In the genomic region with DNA sequence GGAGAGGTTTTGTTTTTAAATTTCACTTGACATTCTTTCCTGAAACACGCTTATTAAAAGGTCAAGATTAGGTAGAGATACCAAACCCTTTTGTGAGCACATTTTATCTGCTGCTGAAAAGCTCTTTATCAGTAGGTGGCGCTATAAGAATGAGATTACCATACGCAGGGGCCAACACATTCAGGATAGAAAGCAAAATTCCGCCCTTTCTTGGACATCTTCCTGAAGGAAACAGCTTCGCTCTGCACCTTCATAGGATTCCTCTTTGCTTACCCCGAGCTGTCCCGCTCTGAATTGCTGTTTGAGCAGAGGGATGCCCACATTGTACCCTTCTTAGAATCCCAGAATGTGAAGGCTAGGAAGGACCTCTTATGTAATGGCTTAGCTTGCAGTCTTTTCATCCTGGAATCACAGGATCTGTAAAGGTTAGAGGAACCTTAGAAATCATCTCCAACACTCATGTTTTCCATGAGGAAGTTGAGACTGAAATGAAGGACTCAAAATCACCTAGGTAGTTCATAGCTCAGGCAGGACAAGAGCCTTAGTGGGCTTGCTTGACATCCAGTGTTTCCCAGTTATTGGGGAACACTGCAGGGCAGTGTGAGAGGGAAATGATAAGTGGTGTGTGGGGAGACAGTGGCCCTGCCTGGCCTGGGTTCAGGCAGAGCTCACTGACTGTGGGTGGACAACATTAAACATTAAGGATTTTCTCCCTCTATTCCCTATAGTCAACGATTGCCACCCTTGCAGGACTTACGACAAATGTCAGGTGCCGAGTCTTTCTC, we compare ENCODE assay signal across 8 cellular contexts. TPM values are rescaled to one million over a fixed set of nuclear protein-coding genes. Genes with fewer than 3 reads are reported as not detected.
DNase-seq lines count a peak whose midpoint lies in the region; ATAC-seq and TF ChIP-seq lines count a peak whose summit lies in the region.

No MANE protein-coding gene starts in this region.

- H2AFZ ChIP-seq in MM.1S (ENCODE audit: low read length): peak overlapping the region; percentile 54

- peaks cover under 1% of the 10 kb centered on the region for H3K27me3 Mint-ChIP-seq in activated CD4-positive, alpha-beta T cell treated with anti-CD3 and anti-CD28 coated beads, Interleukin-2, amount 10 ng/mL, durations not matched to agents 24 days and 14 days

- H3K9me3 Mint-ChIP-seq in activated CD4-positive, alpha-beta T cell treated with anti-CD3 and anti-CD28 coated beads, Interleukin-2, amount 10 ng/mL, durations not matched to agents 24 days and 14 days: no peaks in the 10 kb centered on the region

- 0 out of 2 replicates have a peak overlapping the region, but pooled peaks have one; percentile 12 for H3K4me2 ChIP-seq in MM.1S (ENCODE audit: low read depth, low read length)

- H4K20me1 ChIP-seq in MM.1S (ENCODE audit: insufficient read depth, low read length): no peaks in the 10 kb centered on the region

- TF ChIP-seq POLR2A in uterus (IDR thresholded peaks at IDR 0.05): no peak

- H3K4me1 ChIP-seq in MM.1S (ENCODE audit: low read length) (no peaks in the 10 kb centered on the region), left lung (no peaks in the 10 kb centered on the region), uterus (no peaks in the 10 kb centered on the region)

- H3K9ac ChIP-seq in MM.1S (ENCODE audit: low read length): no peak overlapping the region

- H3K79me2 ChIP-seq in MM.1S (ENCODE audit: low read length): no peaks in the 10 kb centered on the region

- H3K36me3 Mint-ChIP-seq in activated CD4-positive, alpha-beta T cell treated with anti-CD3 and anti-CD28 coated beads, Interleukin-2, amount 10 ng/mL, durations not matched to agents 24 days and 14 days (ENCODE audit: low read depth): no peaks in the 10 kb centered on the region

- H3K4me3 ChIP-seq in MM.1S (ENCODE audit: low read length): no peak overlapping the region
- no peak overlapping the region for H3K4me3 ChIP-seq in left lung
- H3K4me3 ChIP-seq in uterus: no peak overlapping the region

- TF ChIP-seq CTCF in MM.1S (IDR thresholded peaks at IDR 0.05; ENCODE audit: low read length) (peak; percentile 82), left lung (IDR thresholded peaks at IDR 0.05) (peak; percentile 58 to 72), uterus (IDR thresholded peaks at IDR 0.05) (peak; percentile 57 to 70 (median 64))

- H3K27ac Mint-ChIP-seq in activated CD4-positive, alpha-beta T cell treated with anti-CD3 and anti-CD28 coated beads, Interleukin-2, amount 10 ng/mL, durations not matched to agents 24 days and 14 days: no peak overlapping the region

- H3K9me3 ChIP-seq in MM.1S (replicated peaks; ENCODE audit: insufficient read depth, low read length) (no peaks in the 10 kb centered on the region), left lung (no peaks in the 10 kb centered on the region), uterus (no peaks in the 10 kb centered on the region)

- no peaks in the 10 kb centered on the region for H3K9me2 ChIP-seq in MM.1S (replicated peaks; ENCODE audit: insufficient read depth, low read length)

- peak; percentile 76 for DNase-seq in activated CD4-positive, alpha-beta T cell treated with anti-CD3 and anti-CD28 coated beads, Interleukin-2, amount 10 ng/mL, durations not matched to agents 24 days and 14 days
- DNase-seq in activated CD4-positive, alpha-beta T cell treated with anti-CD3 and anti-CD28 coated beads for 1 hour: no peak
- peak; percentile 60 for DNase-seq in MM.1S
- DNase-seq in RPMI7951 (ENCODE audit: low read depth): peak; percentile 57
- peak; percentile 69 for DNase-seq in dedifferentiated amniotic fluid mesenchymal stem cell (ENCODE audit: extremely low spot score)
- no peak for DNase-seq in left lung
- no peak for DNase-seq in uterus

- no peaks in the 10 kb centered on the region for H3K36me3 ChIP-seq in MM.1S (replicated peaks; ENCODE audit: insufficient read depth, low read length)
- no peaks in the 10 kb centered on the region for H3K36me3 ChIP-seq in left lung
- no peaks in the 10 kb centered on the region for H3K36me3 ChIP-seq in uterus

- intact Hi-C loops in activated CD4-positive, alpha-beta T cell treated with anti-CD3 and anti-CD28 coated beads, Interleukin-2, amount 10 ng/mL, durations not matched to agents 24 days and 14 days (cut with micrococcal nuclease): loop anchor here (1.0 to 5.0 kb wide), 3 partner anchors 185 to 475 kb away; a partner anchor contains a TSS
- intact Hi-C loops in left lung (cut with DNase I): loop anchor here in 1 of 2 donors (5.0 kb wide), 1 partner anchor 475 kb away; no protein-coding TSS in a partner anchor
- intact Hi-C loops in uterus (cut with DNase I; ENCODE audit: low total_unique reads): no loop called here

- ATAC-seq in left lung (peak; percentile 84), GM21723 (IDR thresholded peaks at IDR 0.05; ENCODE audit: unreplicated experiment) (no peak)

- H3K4me3 Mint-ChIP-seq in activated CD4-positive, alpha-beta T cell treated with anti-CD3 and anti-CD28 coated beads, Interleukin-2, amount 10 ng/mL, durations not matched to agents 24 days and 14 days: no peak overlapping the region

- no peak overlapping the region for H3K27ac ChIP-seq in MM.1S (ENCODE audit: low read length)
- H3K27ac ChIP-seq in left lung: no peak overlapping the region
- H3K27ac ChIP-seq in uterus: no peak overlapping the region

- H3K4me1 Mint-ChIP-seq in activated CD4-positive, alpha-beta T cell treated with anti-CD3 and anti-CD28 coated beads, Interleukin-2, amount 10 ng/mL, durations not matched to agents 24 days and 14 days: no peaks in the 10 kb centered on the region

- H3F3A ChIP-seq in MM.1S (ENCODE audit: insufficient read depth, low read length): no peaks in the 10 kb centered on the region

- H3K27me3 ChIP-seq in MM.1S (replicated peaks; ENCODE audit: insufficient read depth, low read length): no peaks in the 10 kb centered on the region
- H3K27me3 ChIP-seq in left lung: no peaks in the 10 kb centered on the region
- no peaks in the 10 kb centered on the region for H3K27me3 ChIP-seq in uterus

RNA-seq across cellular contexts. Expression of a gene that starts 38.7 kb away (rescaled TPM):
- total RNA-seq in activated CD4-positive, alpha-beta T cell treated with anti-CD3 and anti-CD28 coated beads, Interleukin-2, amount 10 ng/mL, durations not matched to agents 24 days and 14 days: 23.8 and 26.0 TPM in 2 replicates
- 17.2 and 18.2 TPM in 2 replicates for total RNA-seq in RPMI7951 (2014; rRNA removed; shearing (Covaris generic))
- 10 to 100 TPM; 19.4 to 22.6 TPM for total RNA-seq in left lung
- total RNA-seq in uterus: 10 to 100 TPM in 3 of 4 donors, 1 to 10 TPM in 1; 8.2 to 66.5 (median 35.6) TPM

Comparison
In these comparisons a context has a peak if more than half of its experiments do, and no peak if none do; other contexts are left out.
1. DNase-seq: peak in activated CD4-positive, alpha-beta T cell treated with anti-CD3 and anti-CD28 coated beads, Interleukin-2, amount 10 ng/mL, durations not matched to agents 24 days and 14 days (single experiment), MM.1S (single experiment), RPMI7951 (single experiment) and dedifferentiated amniotic fluid mesenchymal stem cell (single experiment); none in activated CD4-positive, alpha-beta T cell treated with anti-CD3 and anti-CD28 coated beads for 1 hour (single experiment), left lung (0 of 2) and uterus (0 of 2).
2. Peak in every context shown above with its lines, with median percentiles within 50 percentile points of each other: CTCF ChIP-seq.